In the genomic region with DNA sequence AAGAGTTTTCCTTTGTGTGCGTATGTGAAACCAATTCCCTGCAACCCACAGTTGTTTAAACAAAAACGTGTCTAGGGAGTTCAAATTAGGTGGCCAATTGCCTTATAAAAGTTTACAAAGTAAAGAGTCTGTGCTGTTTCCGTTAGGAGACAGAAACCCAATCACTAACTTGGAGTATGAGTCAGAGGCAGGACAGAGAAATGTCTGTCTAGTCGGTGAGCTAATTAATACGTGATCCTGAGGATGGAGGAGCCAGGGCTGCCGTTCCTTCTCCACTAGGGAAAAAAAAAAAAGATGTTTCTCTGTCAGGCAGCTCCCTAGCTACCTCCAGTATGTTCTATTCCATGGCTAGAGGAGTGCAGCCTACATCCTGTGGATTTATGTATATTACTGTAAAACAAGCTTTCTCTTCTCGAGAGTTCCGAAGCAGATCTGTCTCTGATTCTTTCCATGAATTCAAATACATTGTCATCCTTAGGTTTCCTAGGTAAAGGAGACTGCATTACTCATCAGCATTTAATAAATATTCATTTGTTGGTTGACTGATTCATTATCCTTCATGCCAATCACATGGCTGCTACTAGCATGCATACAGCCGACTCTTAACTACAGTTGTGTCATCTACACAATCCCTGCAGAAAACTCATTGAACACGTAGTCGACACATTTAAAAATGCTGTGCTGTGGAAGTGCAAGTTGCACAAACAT, we compare ENCODE assay signal across 2 cellular contexts.
TF ChIP-seq lines count a peak whose summit lies in the region.

No MANE protein-coding gene starts in this region.

TF ChIP-seq in SK-N-SH treated with all-trans-retinoic acid at 6 μM for 48 hours, 23 proteins besides CTCF, POLR2A, EP300 and RAD21 (continued from another document):
- TF ChIP-seq, protein P1, sequence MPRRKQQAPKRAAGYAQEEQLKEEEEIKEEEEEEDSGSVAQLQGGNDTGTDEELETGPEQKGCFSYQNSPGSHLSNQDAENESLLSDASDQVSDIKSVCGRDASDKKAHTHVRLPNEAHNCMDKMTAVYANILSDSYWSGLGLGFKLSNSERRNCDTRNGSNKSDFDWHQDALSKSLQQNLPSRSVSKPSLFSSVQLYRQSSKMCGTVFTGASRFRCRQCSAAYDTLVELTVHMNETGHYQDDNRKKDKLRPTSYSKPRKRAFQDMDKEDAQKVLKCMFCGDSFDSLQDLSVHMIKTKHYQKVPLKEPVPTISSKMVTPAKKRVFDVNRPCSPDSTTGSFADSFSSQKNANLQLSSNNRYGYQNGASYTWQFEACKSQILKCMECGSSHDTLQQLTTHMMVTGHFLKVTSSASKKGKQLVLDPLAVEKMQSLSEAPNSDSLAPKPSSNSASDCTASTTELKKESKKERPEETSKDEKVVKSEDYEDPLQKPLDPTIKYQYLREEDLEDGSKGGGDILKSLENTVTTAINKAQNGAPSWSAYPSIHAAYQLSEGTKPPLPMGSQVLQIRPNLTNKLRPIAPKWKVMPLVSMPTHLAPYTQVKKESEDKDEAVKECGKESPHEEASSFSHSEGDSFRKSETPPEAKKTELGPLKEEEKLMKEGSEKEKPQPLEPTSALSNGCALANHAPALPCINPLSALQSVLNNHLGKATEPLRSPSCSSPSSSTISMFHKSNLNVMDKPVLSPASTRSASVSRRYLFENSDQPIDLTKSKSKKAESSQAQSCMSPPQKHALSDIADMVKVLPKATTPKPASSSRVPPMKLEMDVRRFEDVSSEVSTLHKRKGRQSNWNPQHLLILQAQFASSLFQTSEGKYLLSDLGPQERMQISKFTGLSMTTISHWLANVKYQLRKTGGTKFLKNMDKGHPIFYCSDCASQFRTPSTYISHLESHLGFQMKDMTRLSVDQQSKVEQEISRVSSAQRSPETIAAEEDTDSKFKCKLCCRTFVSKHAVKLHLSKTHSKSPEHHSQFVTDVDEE (CRISPR knock-in tag; IDR thresholded peaks at IDR 0.05) = no peak
- TF ChIP-seq SNAI2 (CRISPR knock-in tag; IDR thresholded peaks at IDR 0.05) = no peak
- TF ChIP-seq ZFP30 (CRISPR knock-in tag; IDR thresholded peaks at IDR 0.05) = no peak
- no peak; the same call in 1 of the 2 replicates for TF ChIP-seq TOX (CRISPR knock-in tag; IDR thresholded peaks at IDR 0.05; ENCODE audit: borderline replicate concordance)
- no peak for TF ChIP-seq ZNF70 (CRISPR knock-in tag; IDR thresholded peaks at IDR 0.05)
- no peak for TF ChIP-seq TCF4 (CRISPR knock-in tag; IDR thresholded peaks at IDR 0.05; ENCODE audit: borderline replicate concordance)
TF ChIP-seq in SK-N-SH treated with all-trans-retinoic acid at 6 μM for 48 hours: peak in this region for 1.

TF ChIP-seq in HepG2, 621 proteins besides CTCF, POLR2A, EP300 and RAD21 (continued from another document):
- TF ChIP-seq ZNF496 (CRISPR knock-in tag; IDR thresholded peaks at IDR 0.05; ENCODE audit: insufficient replicate concordance) = no peak
- TF ChIP-seq, protein P2, sequence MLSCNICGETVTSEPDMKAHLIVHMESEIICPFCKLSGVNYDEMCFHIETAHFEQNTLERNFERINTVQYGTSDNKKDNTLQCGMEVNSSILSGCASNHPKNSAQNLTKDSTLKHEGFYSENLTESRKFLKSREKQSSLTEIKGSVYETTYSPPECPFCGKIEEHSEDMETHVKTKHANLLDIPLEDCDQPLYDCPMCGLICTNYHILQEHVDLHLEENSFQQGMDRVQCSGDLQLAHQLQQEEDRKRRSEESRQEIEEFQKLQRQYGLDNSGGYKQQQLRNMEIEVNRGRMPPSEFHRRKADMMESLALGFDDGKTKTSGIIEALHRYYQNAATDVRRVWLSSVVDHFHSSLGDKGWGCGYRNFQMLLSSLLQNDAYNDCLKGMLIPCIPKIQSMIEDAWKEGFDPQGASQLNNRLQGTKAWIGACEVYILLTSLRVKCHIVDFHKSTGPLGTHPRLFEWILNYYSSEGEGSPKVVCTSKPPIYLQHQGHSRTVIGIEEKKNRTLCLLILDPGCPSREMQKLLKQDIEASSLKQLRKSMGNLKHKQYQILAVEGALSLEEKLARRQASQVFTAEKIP (CRISPR knock-in tag; IDR thresholded peaks at IDR 0.05; ENCODE audit: borderline replicate concordance) = no peak
